In genomic region chr7:134070673-134071072, GRCh38 we compare ENCODE assay signal across 9 cellular contexts. TPM values are rescaled to one million over a fixed set of nuclear protein-coding genes. Genes with fewer than 3 reads are reported as not detected.
"Had no signal": no experiment of that assay in that cellular context is flagged by ENCODE, and none has a peak within 500 bp of the region (broad histone marks: within the 10 kb centered on the region; RNA-seq: fewer than 3 reads in every experiment).

No MANE protein-coding gene starts in this region.

- DNase-seq: GM23248, GOT3, H7, HFFc6, IMR-90, KBM-7 had no signal

- H3K27ac Mint-ChIP-seq: HFFc6 had no signal

- H3K9ac ChIP-seq: GM23248 had no signal

- ATAC-seq: HCT116 had no signal

- H3K9me3 Mint-ChIP-seq: HFFc6 had no signal

- H3K27ac ChIP-seq: GM23248 had no signal

- H3K4me1 ChIP-seq: HAP-1 had no signal

- H3K36me3 ChIP-seq: HAP-1 had no signal

- H3K4me3 ChIP-seq: GM23248, HAP-1 had no signal

- H3K9me3 ChIP-seq: HAP-1 had no signal

- H2AFZ ChIP-seq: GM23248 had no signal

- H3K4me3 Mint-ChIP-seq: HFFc6 had no signal

RNA-seq across cellular contexts. Expression of gene LRGUK, which starts 56.5 kb away (rescaled TPM):
- total RNA-seq: GM23248, HT-29, IMR-90 had no signal
